In the genomic region with DNA sequence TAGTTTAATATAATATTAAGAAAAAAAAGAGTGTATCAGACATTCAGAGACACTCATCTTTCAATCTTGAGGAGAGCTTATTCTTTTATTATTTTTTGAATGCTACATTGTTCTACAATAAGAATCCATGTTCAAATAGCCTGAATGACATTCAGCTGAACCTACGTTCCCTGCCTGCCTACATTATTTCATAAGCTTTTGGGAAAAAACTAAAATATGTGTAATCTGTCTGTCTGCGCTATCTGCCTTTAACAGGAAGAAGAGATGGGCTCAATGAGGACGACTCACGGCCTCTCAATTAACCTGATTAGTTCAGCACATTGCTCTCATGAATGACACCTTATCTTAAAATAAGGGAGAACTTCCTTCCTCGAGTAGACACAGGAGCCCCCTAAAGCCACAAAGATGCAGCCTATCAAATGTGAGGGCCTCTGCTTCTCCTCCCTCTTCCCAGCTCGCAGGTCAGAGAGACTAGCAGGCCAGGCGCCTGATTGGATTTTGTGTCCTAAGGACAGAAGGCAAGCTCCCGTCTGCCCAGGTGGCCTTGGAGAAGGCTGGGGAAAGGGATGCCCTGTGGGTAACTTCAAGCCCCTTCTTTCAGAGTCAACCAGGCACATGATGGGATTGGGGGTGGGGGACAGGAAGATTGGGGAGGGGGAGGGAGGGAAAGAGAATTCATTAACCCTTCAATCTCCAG, we compare ENCODE assay signal across 8 cellular contexts. TPM values are rescaled to one million over a fixed set of nuclear protein-coding genes. Genes with fewer than 3 reads are reported as not detected.
DNase-seq lines count a peak whose midpoint lies in the region; ATAC-seq and TF ChIP-seq lines count a peak whose summit lies in the region.
"Had no signal": no experiment of that assay in that cellular context is flagged by ENCODE, and none has a peak within 500 bp of the region (broad histone marks: within the 10 kb centered on the region; RNA-seq: fewer than 3 reads in every experiment).

No MANE protein-coding gene starts in this region.

- ATAC-seq in HG03565 (IDR thresholded peaks at IDR 0.05; ENCODE audit: unreplicated experiment), result no peak
- ATAC-seq in HG03378 (IDR thresholded peaks at IDR 0.05; ENCODE audit: unreplicated experiment), result no peak

- H3K4me1 ChIP-seq in ectodermal cell (ENCODE audit: control insufficient read depth, insufficient read depth, low read length) (peaks cover 63% of the 10 kb centered on the region), muscle layer of duodenum (ENCODE audit: control insufficient read depth in 1 of 2, insufficient read depth in 2 of 2, low read length in 2 of 2) (no peaks in the 10 kb centered on the region), tibial nerve (peaks cover 0 to 58% (median 13%) of the 10 kb centered on the region in 4 donors)

- no peak for DNase-seq in MG63
- DNase-seq in tibial nerve (ENCODE audit: low spot score in 2 of 2), result no peak
- no peak for DNase-seq in activated CD4-positive, alpha-beta T cell treated with anti-CD3 and anti-CD28 coated beads, Interleukin-2, amount 50 U/mL, for 48 hours
- DNase-seq: activated T-cell treated with anti-CD3 and anti-CD28 coated beads for 4 hours had no signal

- 15 to 23% methylated on average over 7 to 8 of the region's 8 CpGs for WGBS in ectodermal cell, 2 experiments
- 32 to 39% methylated on average over 8 of the region's 8 CpGs for WGBS in tibial nerve, 2 donors

- H3K27me3 ChIP-seq in MG63 (no peaks in the 10 kb centered on the region), ectodermal cell (ENCODE audit: control insufficient read depth, insufficient read depth, low read length, poor library complexity, severe bottlenecking) (no peaks in the 10 kb centered on the region), muscle layer of duodenum (ENCODE audit: low read depth, low read length) (no peaks in the 10 kb centered on the region), tibial nerve (no peaks in the 10 kb centered on the region)

- no peaks in the 10 kb centered on the region for H3K36me3 ChIP-seq in MG63
- no peaks in the 10 kb centered on the region for H3K36me3 ChIP-seq in ectodermal cell (ENCODE audit: control insufficient read depth, insufficient read depth, low read length)
- peaks cover 0 to 4% of the 10 kb centered on the region in 2 donors for H3K36me3 ChIP-seq in muscle layer of duodenum (ENCODE audit: control insufficient read depth in 1 of 2, insufficient read depth in 2 of 2, low read length in 2 of 2)
- H3K36me3 ChIP-seq in tibial nerve, result no peaks in the 10 kb centered on the region

- no peak for TF ChIP-seq EP300 in tibial nerve (IDR thresholded peaks at IDR 0.05)

- H3K9me3 ChIP-seq in MG63, result no peaks in the 10 kb centered on the region
- H3K9me3 ChIP-seq in ectodermal cell (ENCODE audit: control insufficient read depth, low read length), result no peaks in the 10 kb centered on the region
- H3K9me3 ChIP-seq in muscle layer of duodenum (ENCODE audit: control insufficient read depth in 1 of 2, low read length in 2 of 2), result no peaks in the 10 kb centered on the region
- no peaks in the 10 kb centered on the region for H3K9me3 ChIP-seq in tibial nerve

- H3K4me3 ChIP-seq in MG63 (peak overlapping the region; percentile 32), ectodermal cell (ENCODE audit: insufficient read depth, low read depth, low read length) (no peak overlapping the region), muscle layer of duodenum (ENCODE audit: low read depth in 1 of 2, low read length in 2 of 2) (no peak overlapping the region), tibial nerve (peak overlapping the region in 2 of 4 donors; percentile 13 to 40)

- no peak for TF ChIP-seq POLR2A in tibial nerve (IDR thresholded peaks at IDR 0.05)

- peak overlapping the region; percentile 66 for H3K27ac ChIP-seq in ectodermal cell (ENCODE audit: insufficient read depth, low read depth, low read length, poor library complexity, severe bottlenecking)
- peak overlapping the region; percentile 32 for H3K27ac ChIP-seq in muscle layer of duodenum (ENCODE audit: low read length)
- H3K27ac ChIP-seq in tibial nerve, result peak overlapping the region in 3 of 4 donors; percentile 52 to 76 (median 74)

- TF ChIP-seq CTCF in tibial nerve (IDR thresholded peaks at IDR 0.05), result no peak

RNA-seq across cellular contexts. Expression of a gene that starts 37.7 kb away (rescaled TPM):
- total RNA-seq in MG63 (2014; rRNA removed; shearing (Covaris generic); ENCODE audit: low replicate concordance), result 1.7 and 5.1 TPM in 2 replicates
- polyA plus RNA-seq in ectodermal cell (2013, experiment 1 of 4), result 4.9 TPM
- polyA plus RNA-seq in ectodermal cell (2013, experiment 2 of 4), result 4.1 TPM
- polyA plus RNA-seq in ectodermal cell (2013, experiment 3 of 4), result 4.2 TPM
- 3.8 TPM for polyA plus RNA-seq in ectodermal cell (2013, experiment 4 of 4)
- total RNA-seq in tibial nerve, result 10 to 100 TPM; 47.4 to 76.5 (median 53.9) TPM
